14 cellular contexts compared by ENCODE assay signal in genomic region chr1:225361176-225361575, GRCh38.
DNase-seq lines count a peak whose midpoint lies in the region; ATAC-seq, FAIRE-seq and TF ChIP-seq lines count a peak whose summit lies in the region.
"Had no signal": no experiment of that assay in that cellular context is flagged by ENCODE, and none has a peak within 500 bp of the region (broad histone marks: within the 10 kb centered on the region; RNA-seq: fewer than 3 reads in every experiment).

No MANE protein-coding gene starts in this region.

- H3K36me3 ChIP-seq in PC-3 (ENCODE audit: low read depth, low read length): no peaks in the 10 kb centered on the region
- no peaks in the 10 kb centered on the region for H3K36me3 ChIP-seq in heart left ventricle
- no peaks in the 10 kb centered on the region for H3K36me3 ChIP-seq in small intestine (ENCODE audit: control insufficient read depth in 2 of 2, insufficient read depth in 2 of 2, low read length in 2 of 2)
- H3K36me3 ChIP-seq: HAP-1 had no signal

- WGBS in heart left ventricle, 4 donors: 91 to 99% (median 96%) methylated on average over 1 of the region's 1 CpG
- 89 to 94% (median 91%) methylated on average over 1 of the region's 1 CpG for WGBS in small intestine, 3 donors

- no peak for TF ChIP-seq CTCF in PC-3 (conservative IDR thresholded peaks at IDR 0.05; ENCODE audit: low read depth, low read length)
- no peak for TF ChIP-seq CTCF in foreskin keratinocyte (conservative IDR thresholded peaks at IDR 0.05)
- TF ChIP-seq CTCF in heart left ventricle (IDR thresholded peaks at IDR 0.05): no peak

- no peak overlapping the region for H2AFZ ChIP-seq in PC-3 (ENCODE audit: low read length)

- H3K79me2 ChIP-seq in PC-3 (ENCODE audit: low read length): no peaks in the 10 kb centered on the region

- H3K27me3 ChIP-seq in PC-3 (ENCODE audit: low read length) (no peaks in the 10 kb centered on the region), foreskin keratinocyte (no peaks in the 10 kb centered on the region), heart left ventricle (peaks cover 0 to 22% (median 0%) of the 10 kb centered on the region in 9 donors), small intestine (ENCODE audit: control insufficient read depth in 2 of 2, insufficient read depth in 2 of 2, low read length in 2 of 2) (no peaks in the 10 kb centered on the region)

- ATAC-seq in PC-3 (peak; percentile 96), foreskin keratinocyte (peak; percentile 38), heart left ventricle (no peak)
- ATAC-seq: A549; CD8-positive, alpha-beta T cell had no signal

- H4K20me1 ChIP-seq in PC-3 (ENCODE audit: low read length): no peaks in the 10 kb centered on the region

- H3K4me3 ChIP-seq in PC-3 (ENCODE audit: low read length) (no peak overlapping the region), heart left ventricle (no peak overlapping the region), small intestine (ENCODE audit: low read depth in 1 of 2, low read length in 2 of 2) (no peak overlapping the region)
- H3K4me3 ChIP-seq: A549, HAP-1 had no signal

- POLR2A ChIA-PET in PC-3 (lab: Charles Lee; ENCODE audit: unreplicated experiment): interaction anchor here (0.7 kb wide), 1 partner anchor 510 kb away, joined by 3 read pairs; no protein-coding TSS in a partner anchor

- peak overlapping the region; percentile 27 for H3K4me2 ChIP-seq in PC-3 (ENCODE audit: low read length)
- H3K4me2 ChIP-seq: A549 had no signal

- TF ChIP-seq POLR2A in heart left ventricle (IDR thresholded peaks at IDR 0.05): no peak

- intact Hi-C loops in PC-3 (cut with micrococcal nuclease): loop anchor here (1.0 to 2.0 kb wide), 2 partner anchors 42 to 66 kb away; no protein-coding TSS in a partner anchor
- intact Hi-C loops in heart left ventricle (cut with DNase I): no loop called here

- peaks cover 15% of the 10 kb centered on the region for H3K4me1 ChIP-seq in PC-3 (ENCODE audit: insufficient read depth, low read length)
- H3K4me1 ChIP-seq in foreskin keratinocyte: peaks cover 4% of the 10 kb centered on the region
- H3K4me1 ChIP-seq in heart left ventricle: no peaks in the 10 kb centered on the region
- H3K4me1 ChIP-seq in small intestine (ENCODE audit: control insufficient read depth in 2 of 2, insufficient read depth in 1 of 2, low read depth in 1 of 2, low read length in 1 of 2): no peaks in the 10 kb centered on the region
- H3K4me1 ChIP-seq: A549, Caco-2, HAP-1 had no signal

- H3K9me3 ChIP-seq in PC-3 (ENCODE audit: low read length) (no peaks in the 10 kb centered on the region), heart left ventricle (no peaks in the 10 kb centered on the region), small intestine (ENCODE audit: control insufficient read depth, low read depth) (no peaks in the 10 kb centered on the region)
- H3K9me3 ChIP-seq: A549, Caco-2, HAP-1 had no signal

- FAIRE-seq in small intestine (lab: Jason Lieb, UNC): no peak
- FAIRE-seq: A549, G401.6, GM19239 had no signal

- H3K9ac ChIP-seq in PC-3 (ENCODE audit: low read length): no peak overlapping the region

- peak overlapping the region; percentile 43; the same call in 1 of the 2 replicates for H3K27ac ChIP-seq in PC-3 (ENCODE audit: low read length)
- no peak overlapping the region for H3K27ac ChIP-seq in foreskin keratinocyte
- H3K27ac ChIP-seq in heart left ventricle: no peak overlapping the region
- no peak overlapping the region for H3K27ac ChIP-seq in small intestine (ENCODE audit: low read depth in 1 of 2, low read length in 1 of 2)
- H3K27ac ChIP-seq: A549 had no signal

- H3K9me2 ChIP-seq in PC-3 (replicated peaks; ENCODE audit: low read length): no peaks in the 10 kb centered on the region

- H3F3A ChIP-seq in PC-3 (ENCODE audit: low read length, unreplicated experiment): no peaks in the 10 kb centered on the region

- BruUV-seq in PC-3 (replicated peaks; lab: Mats Ljungman, UMichigan): no TSS peak

- CTCF ChIA-PET in PC-3 (lab: Charles Lee): interaction anchor here (0.6 to 0.9 kb wide), 2 partner anchors 42 to 43 kb away, joined by 3 to 4 read pairs; no protein-coding TSS in a partner anchor

- DNase-seq in GM03348 (ENCODE audit: low spot score) (peak; percentile 3), PC-3 (peak; percentile 74), foreskin keratinocyte (peak in 1 of 2 donors; percentile 34), heart left ventricle (no peak), small intestine (no peak)
- no peak for DNase-seq in stimulated activated CD4-positive, alpha-beta T cell treated with anti-CD3 and anti-CD28 coated beads, Interleukin-4, amount 100 ng/mL, for 24 hours
- no peak for DNase-seq in activated naive CD4-positive, alpha-beta T cell (lab: John Stamatoyannopoulos, UW)
- DNase-seq: Caco-2; CD8-positive, alpha-beta T cell; HFFc6 had no signal

Comparison
In these comparisons a context has a peak if more than half of its experiments do, and no peak if none do; other contexts are left out.
1. DNase-seq: peak in GM03348 (single experiment) and PC-3 (single experiment); none in heart left ventricle (0 of 5), stimulated activated CD4-positive, alpha-beta T cell treated with anti-CD3 and anti-CD28 coated beads, Interleukin-4, amount 100 ng/mL, for 24 hours (single experiment), small intestine (single experiment) and activated naive CD4-positive, alpha-beta T cell (0 of 4).
2. ATAC-seq: peak in PC-3 (single experiment) and foreskin keratinocyte (single experiment); none in heart left ventricle (0 of 4).